In the genomic region with DNA sequence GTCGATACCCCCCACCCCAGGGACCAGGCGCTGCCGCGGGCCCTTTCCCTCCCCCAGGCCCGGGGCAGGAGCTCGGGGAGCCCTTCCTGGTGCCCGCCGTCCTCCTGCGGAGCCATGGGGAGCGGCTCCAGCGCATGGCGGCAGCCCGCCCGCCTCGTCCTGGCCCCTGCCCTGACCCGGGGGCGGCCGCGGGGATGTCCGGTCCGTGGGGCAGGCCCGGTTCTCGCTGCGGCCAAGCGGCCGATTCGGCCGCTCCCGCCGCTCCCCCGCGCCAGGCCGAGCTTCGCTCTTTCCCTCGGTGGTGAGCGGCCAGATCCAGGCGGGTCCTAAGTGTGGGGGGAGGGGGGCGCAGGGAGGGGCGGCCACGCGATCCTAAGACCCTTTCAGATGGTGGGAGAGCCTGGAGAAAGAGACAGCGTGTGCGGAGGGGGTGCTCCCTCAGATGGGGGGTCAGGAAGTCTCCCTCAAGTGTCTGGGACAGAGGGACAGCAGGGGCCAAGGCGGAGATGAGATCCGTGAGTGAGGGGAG, we compare ENCODE assay signal across 8 cellular contexts. TPM values are rescaled to one million over a fixed set of nuclear protein-coding genes. Genes with fewer than 3 reads are reported as not detected.
DNase-seq lines count a peak whose midpoint lies in the region; ATAC-seq and TF ChIP-seq lines count a peak whose summit lies in the region.

No MANE protein-coding gene starts in this region.

- H3K36me3 ChIP-seq in BLaER1, result peaks cover 28% of the 10 kb centered on the region
- no peaks in the 10 kb centered on the region for H3K36me3 ChIP-seq in ectodermal cell (ENCODE audit: control insufficient read depth, insufficient read depth, low read length)
- H3K36me3 ChIP-seq in muscle layer of duodenum (ENCODE audit: control insufficient read depth in 1 of 2, insufficient read depth in 2 of 2, low read length in 2 of 2), result no peaks in the 10 kb centered on the region

- peak overlapping the region; percentile 88 for H3K27ac ChIP-seq in BLaER1
- no peak overlapping the region for H3K27ac ChIP-seq in ectodermal cell (ENCODE audit: insufficient read depth, low read depth, low read length, poor library complexity, severe bottlenecking)
- no peak overlapping the region for H3K27ac ChIP-seq in muscle layer of duodenum (ENCODE audit: low read length)

- H3K9me3 ChIP-seq in BLaER1 (peaks cover 16% of the 10 kb centered on the region), ectodermal cell (ENCODE audit: control insufficient read depth, low read length) (no peaks in the 10 kb centered on the region), muscle layer of duodenum (ENCODE audit: control insufficient read depth in 1 of 2, low read length in 2 of 2) (no peaks in the 10 kb centered on the region)

- H3K9ac ChIP-seq in BLaER1, result peak overlapping the region; percentile 82

- no peaks in the 10 kb centered on the region for H3K27me3 ChIP-seq in BLaER1
- H3K27me3 ChIP-seq in ectodermal cell (ENCODE audit: control insufficient read depth, insufficient read depth, low read length, poor library complexity, severe bottlenecking), result peaks cover 47% of the 10 kb centered on the region
- no peaks in the 10 kb centered on the region for H3K27me3 ChIP-seq in muscle layer of duodenum (ENCODE audit: low read depth, low read length)

- H3K4me2 ChIP-seq in BLaER1, result peak overlapping the region; percentile 90

- TF ChIP-seq CTCF in LNCaP clone FGC (IDR thresholded peaks at IDR 0.05; ENCODE audit: control insufficient read depth, extremely low read depth, insufficient read depth), result no peak

- DNase-seq in LNCaP clone FGC (ENCODE audit: low read depth) (no peak), A172 (ENCODE audit: low spot score) (no peak), NCI-H526 treated with DMSO at 0.1 percent for 48 hours (lab: John Stamatoyannopoulos, UW) (no peak)

- 0% methylated on average over 45 of the region's 45 CpGs for WGBS in ectodermal cell, 2 experiments

- H3K4me3 ChIP-seq in BLaER1 (peak overlapping the region; percentile 78), LNCaP clone FGC (ENCODE audit: low read depth, low read length) (peak overlapping the region; percentile 82), ectodermal cell (ENCODE audit: insufficient read depth, low read depth, low read length) (peak overlapping the region; percentile 71), muscle layer of duodenum (ENCODE audit: low read depth in 1 of 2, low read length in 2 of 2) (peak overlapping the region; percentile 82 to 99)

- ATAC-seq in GM21576 (IDR thresholded peaks at IDR 0.05; ENCODE audit: unreplicated experiment) (no peak), GM21447 (IDR thresholded peaks at IDR 0.05; ENCODE audit: unreplicated experiment) (no peak)

- peaks cover 80% of the 10 kb centered on the region for H3K4me1 ChIP-seq in BLaER1
- H3K4me1 ChIP-seq in ectodermal cell (ENCODE audit: control insufficient read depth, insufficient read depth, low read length), result peaks cover 7% of the 10 kb centered on the region
- peaks cover 0 to 15% of the 10 kb centered on the region in 2 donors for H3K4me1 ChIP-seq in muscle layer of duodenum (ENCODE audit: control insufficient read depth in 1 of 2, insufficient read depth in 2 of 2, low read length in 2 of 2)

- peaks cover 27% of the 10 kb centered on the region for H4K20me1 ChIP-seq in BLaER1

RNA-seq across cellular contexts. Expression of a gene that starts 1.3 kb away (rescaled TPM):
- polyA plus RNA-seq in ectodermal cell (2013, experiment 1 of 4), result 12.8 TPM
- 10.9 TPM for polyA plus RNA-seq in ectodermal cell (2013, experiment 2 of 4)
- 10.7 TPM for polyA plus RNA-seq in ectodermal cell (2013, experiment 3 of 4)
- polyA plus RNA-seq in ectodermal cell (2013, experiment 4 of 4), result 12.2 TPM
- total RNA-seq in A172 (2014; rRNA removed; shearing (Covaris generic)), result 0.12 and 0.48 TPM in 2 replicates

RNA-seq across cellular contexts. Expression of a gene that starts 12.2 kb away (rescaled TPM):
- 90.3 TPM for polyA plus RNA-seq in ectodermal cell (2013, experiment 1 of 4)
- polyA plus RNA-seq in ectodermal cell (2013, experiment 2 of 4), result 83.9 TPM
- 78.4 TPM for polyA plus RNA-seq in ectodermal cell (2013, experiment 3 of 4)
- 84.3 TPM for polyA plus RNA-seq in ectodermal cell (2013, experiment 4 of 4)
- total RNA-seq in A172 (2014; rRNA removed; shearing (Covaris generic)), result 145 and 148 TPM in 2 replicates

RNA-seq across cellular contexts. Expression of a gene that starts 20.3 kb away (rescaled TPM):
- 117 TPM for polyA plus RNA-seq in ectodermal cell (2013, experiment 1 of 4)
- 114 TPM for polyA plus RNA-seq in ectodermal cell (2013, experiment 2 of 4)
- polyA plus RNA-seq in ectodermal cell (2013, experiment 3 of 4), result 88.1 TPM
- 94.2 TPM for polyA plus RNA-seq in ectodermal cell (2013, experiment 4 of 4)
- total RNA-seq in A172 (2014; rRNA removed; shearing (Covaris generic)), result 32.6 and 42.6 TPM in 2 replicates
